In the genomic region with DNA sequence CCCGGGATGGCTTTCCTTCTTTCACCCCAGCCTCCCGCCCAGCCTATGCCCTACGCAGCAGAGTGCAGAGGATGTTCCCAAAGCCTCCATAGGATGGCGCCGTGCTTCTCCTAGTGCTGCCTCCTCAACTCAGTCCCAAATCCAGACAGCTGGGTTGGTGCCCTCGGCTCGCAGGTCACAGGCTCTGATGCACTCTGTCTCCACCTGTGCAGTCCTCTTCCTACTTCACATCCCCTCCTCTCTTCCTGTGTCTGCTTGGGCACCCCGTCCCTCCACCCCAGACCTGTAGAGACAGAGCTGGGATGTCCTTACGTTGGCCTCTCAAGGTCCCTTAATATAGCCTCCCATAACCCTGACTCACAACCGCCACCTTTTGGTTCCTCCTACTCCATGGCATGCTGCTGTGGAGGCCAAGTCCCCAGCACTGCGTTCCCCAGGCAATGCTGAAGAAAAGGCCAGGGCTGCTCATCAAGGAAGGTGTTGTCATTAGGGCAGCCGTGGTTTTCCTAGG, we compare ENCODE assay signal across 8 cellular contexts.
DNase-seq lines count a peak whose midpoint lies in the region; ATAC-seq, FAIRE-seq and TF ChIP-seq lines count a peak whose summit lies in the region.

No MANE protein-coding gene starts in this region.

- peaks cover 7 to 47% (median 31%) of the 10 kb centered on the region in 10 experiments; a peak in 18 of 20 replicates for H3K4me1 ChIP-seq in BLaER1 treated with 17β-estradiol and CSF1 and Interleukin-3, amounts not matched to agents 10 nM and 100 nM

- no peaks in the 10 kb centered on the region for H3K27me3 ChIP-seq in BLaER1 treated with 17β-estradiol and CSF1 and Interleukin-3, amounts not matched to agents 10 nM and 100 nM

- H3K27ac ChIP-seq in BLaER1 treated with 17β-estradiol and CSF1 and Interleukin-3, amounts not matched to agents 10 nM and 100 nM, result no peak overlapping the region

- H4K20me1 ChIP-seq in BLaER1 treated with 17β-estradiol and CSF1 and Interleukin-3, amounts not matched to agents 10 nM and 100 nM, result no peaks in the 10 kb centered on the region

- no peak for TF ChIP-seq POLR2A in H54 (IDR thresholded peaks at IDR 0.05; ENCODE audit: low read depth, low read length)

- no peak overlapping the region for H3K9ac ChIP-seq in BLaER1 treated with 17β-estradiol and CSF1 and Interleukin-3, amounts not matched to agents 10 nM and 100 nM

- peak overlapping the region in 10 of 11 experiments; percentile 18 to 66 (median 34); a peak in 14 of 22 replicates for H3K4me2 ChIP-seq in BLaER1 treated with 17β-estradiol and CSF1 and Interleukin-3, amounts not matched to agents 10 nM and 100 nM

- peak; percentile 60 for DNase-seq in SK-MEL-5 (ENCODE audit: low read depth, low spot score)
- DNase-seq in epithelial cell of proximal tubule (ENCODE audit: low read depth), result no peak
- DNase-seq in retina, result peak; percentile 32
- no peak for DNase-seq in COR-L47 (lab: John Stamatoyannopoulos, UW)
- DNase-seq in H54 (ENCODE audit: insufficient read length, low spot score), result no peak
- DNase-seq in NCI-H345 treated with DMSO at 0.1 percent for 48 hours (lab: John Stamatoyannopoulos, UW; ENCODE audit: unreplicated experiment), result no peak

- ATAC-seq in GM21786 (IDR thresholded peaks at IDR 0.05; ENCODE audit: unreplicated experiment), result peak; percentile 90

- H3K36me3 ChIP-seq in BLaER1 treated with 17β-estradiol and CSF1 and Interleukin-3, amounts not matched to agents 10 nM and 100 nM, result no peaks in the 10 kb centered on the region

- FAIRE-seq in H54 (lab: Jason Lieb, UNC), result no peak

- no peaks in the 10 kb centered on the region for H3K9me3 ChIP-seq in BLaER1 treated with 17β-estradiol and CSF1 and Interleukin-3, amounts not matched to agents 10 nM and 100 nM (replicated peaks in 1 of 11)

- in situ Hi-C loops in SK-MEL-5 (cut with HindIII; ENCODE audit: low pct_unique_long_range_greater_than_20kb, low sequenced_read_pairs), result no loop called here

- no peak overlapping the region for H3K4me3 ChIP-seq in BLaER1 treated with 17β-estradiol and CSF1 and Interleukin-3, amounts not matched to agents 10 nM and 100 nM
- H3K4me3 ChIP-seq in epithelial cell of proximal tubule (ENCODE audit: low read depth, low read length), result no peak overlapping the region

- peak; percentile 51 for TF ChIP-seq CTCF in epithelial cell of proximal tubule (conservative IDR thresholded peaks at IDR 0.05; ENCODE audit: low read depth, low read length)

Comparison
In these comparisons a context has a peak if more than half of its experiments do, and no peak if none do; other contexts are left out.
1. DNase-seq: peak in SK-MEL-5 (single experiment) and retina (single experiment); none in epithelial cell of proximal tubule (single experiment), COR-L47 (single experiment), H54 (single experiment) and NCI-H345 treated with DMSO at 0.1 percent for 48 hours (single experiment).